In the genomic region with DNA sequence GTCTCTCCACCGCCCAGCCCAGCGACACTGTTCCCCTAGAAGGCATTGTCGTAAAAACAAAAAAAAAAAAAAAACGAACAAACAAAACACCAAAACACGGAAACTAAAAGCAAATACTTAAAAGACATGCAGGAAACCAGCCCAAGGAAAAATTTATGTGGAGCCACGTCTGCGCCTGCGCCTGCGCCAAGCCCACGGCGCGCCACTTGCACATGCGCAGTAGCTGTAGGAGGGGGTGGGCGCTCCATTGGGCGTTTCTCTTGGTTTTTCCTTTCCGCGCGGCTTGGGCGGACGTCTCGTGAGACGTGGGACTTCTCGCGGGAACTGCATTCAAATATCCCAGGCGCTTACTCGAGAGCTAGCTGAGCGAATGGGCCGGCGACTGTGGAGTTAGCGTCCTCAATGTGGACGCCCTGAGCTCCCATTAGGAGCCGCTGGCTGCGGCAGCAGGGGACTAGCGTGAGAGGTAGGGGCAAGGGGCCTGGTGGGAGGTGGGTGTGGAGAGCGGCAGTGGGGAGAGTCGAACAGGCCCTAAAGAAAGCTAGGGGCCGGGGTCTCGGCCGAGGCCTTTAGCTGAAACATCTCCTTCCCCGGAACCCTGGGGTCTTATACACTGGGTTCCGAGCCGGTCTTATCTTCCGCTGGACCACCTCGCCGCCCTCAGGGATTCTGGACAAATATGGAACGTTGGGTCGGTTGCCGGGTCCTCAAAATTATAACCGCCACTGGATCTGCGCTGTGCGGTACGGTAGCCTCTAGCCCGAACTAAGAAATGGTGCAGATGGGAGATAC, we compare ENCODE assay signal across 8 cellular contexts. TPM values are rescaled to one million over a fixed set of nuclear protein-coding genes. Genes with fewer than 3 reads are reported as not detected.
DNase-seq lines count a peak whose midpoint lies in the region; ATAC-seq and TF ChIP-seq lines count a peak whose summit lies in the region.

A gene with protein sequence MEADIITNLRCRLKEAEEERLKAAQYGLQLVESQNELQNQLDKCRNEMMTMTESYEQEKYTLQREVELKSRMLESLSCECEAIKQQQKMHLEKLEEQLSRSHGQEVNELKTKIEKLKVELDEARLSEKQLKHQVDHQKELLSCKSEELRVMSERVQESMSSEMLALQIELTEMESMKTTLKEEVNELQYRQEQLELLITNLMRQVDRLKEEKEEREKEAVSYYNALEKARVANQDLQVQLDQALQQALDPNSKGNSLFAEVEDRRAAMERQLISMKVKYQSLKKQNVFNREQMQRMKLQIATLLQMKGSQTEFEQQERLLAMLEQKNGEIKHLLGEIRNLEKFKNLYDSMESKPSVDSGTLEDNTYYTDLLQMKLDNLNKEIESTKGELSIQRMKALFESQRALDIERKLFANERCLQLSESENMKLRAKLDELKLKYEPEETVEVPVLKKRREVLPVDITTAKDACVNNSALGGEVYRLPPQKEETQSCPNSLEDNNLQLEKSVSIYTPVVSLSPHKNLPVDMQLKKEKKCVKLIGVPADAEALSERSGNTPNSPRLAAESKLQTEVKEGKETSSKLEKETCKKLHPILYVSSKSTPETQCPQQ (plus strand): TSS at position 350 of the 792 bp plus-strand sequence. CDS start 4,644 bp downstream, outside the sequence.

- H3K36me3 Mint-ChIP-seq in activated CD4-positive, alpha-beta T cell treated with anti-CD3 and anti-CD28 coated beads, Interleukin-2, amount 10 ng/mL, durations not matched to agents 24 days and 14 days (ENCODE audit: low read depth) = peaks cover 6% of the 10 kb centered on the region

- H3K4me3 ChIP-seq in BJ (ENCODE audit: low read depth, low read length) = peak within 1 kb of the TSS; percentile 86
- H3K4me3 ChIP-seq in coronary artery = peak within 1 kb of the TSS; percentile 72

- H3K27ac ChIP-seq in coronary artery = peak within 1 kb of the TSS; percentile 72

- DNase-seq in BJ (ENCODE audit: low read depth) = peak; percentile 75
- peak; percentile 85 for DNase-seq in NCI-H526 treated with DMSO at 0.1 percent for 48 hours (lab: John Stamatoyannopoulos, UW)
- peak; percentile 98 for DNase-seq in activated CD4-positive, alpha-beta T cell treated with anti-CD3 and anti-CD28 coated beads, Interleukin-2, amount 10 ng/mL, durations not matched to agents 24 days and 14 days
- DNase-seq in coronary artery (ENCODE audit: low spot score) = peak; percentile 96
- DNase-seq in left colon = peak; percentile 95 to 97
- DNase-seq in stimulated activated CD4-positive, alpha-beta T cell treated with anti-CD3 and anti-CD28 coated beads, Interleukin-1b, Interleukin-23, amount 100 ng/mL, for 48 hours = peak; percentile 95

- H3K27me3 Mint-ChIP-seq in activated CD4-positive, alpha-beta T cell treated with anti-CD3 and anti-CD28 coated beads, Interleukin-2, amount 10 ng/mL, durations not matched to agents 24 days and 14 days = peaks cover 13% of the 10 kb centered on the region

- H3K36me3 ChIP-seq in BJ (ENCODE audit: control insufficient read depth, insufficient read depth, low read length) = no peaks in the 10 kb centered on the region

- CTCF ChIA-PET in BJ (lab: Yijun Ruan, JAX) = interaction anchor here (1.1 to 3.3 kb wide), 3 partner anchors 11 to 397 kb away, joined by 4 to 14 read pairs (median 5); a partner anchor contains a TSS

- peak within 1 kb of the TSS; percentile 99 for H3K4me3 Mint-ChIP-seq in activated CD4-positive, alpha-beta T cell treated with anti-CD3 and anti-CD28 coated beads, Interleukin-2, amount 10 ng/mL, durations not matched to agents 24 days and 14 days

- H3K9me3 Mint-ChIP-seq in activated CD4-positive, alpha-beta T cell treated with anti-CD3 and anti-CD28 coated beads, Interleukin-2, amount 10 ng/mL, durations not matched to agents 24 days and 14 days = no peaks in the 10 kb centered on the region

- intact Hi-C loops in activated CD4-positive, alpha-beta T cell treated with anti-CD3 and anti-CD28 coated beads, Interleukin-2, amount 10 ng/mL, durations not matched to agents 24 days and 14 days (cut with micrococcal nuclease) = loop anchor here (1.0 to 5.0 kb wide), 6 partner anchors 54 to 1804 kb away; a partner anchor contains a TSS
- intact Hi-C loops in left colon (cut with DNase I, micrococcal nuclease) = loop anchor here in 1 of 2 donors (5.0 kb wide), 1 partner anchor 901 kb away; no protein-coding TSS in a partner anchor

- TF ChIP-seq CTCF in BJ (IDR thresholded peaks at IDR 0.05; ENCODE audit: insufficient read depth, low read depth, low read length) (no peak), coronary artery (IDR thresholded peaks at IDR 0.05) (no peak)

- peak; percentile 96 for ATAC-seq in GM19324 (IDR thresholded peaks at IDR 0.05; ENCODE audit: low FRiP score, unreplicated experiment)
- peak; percentile 82 for ATAC-seq in HG03469 (IDR thresholded peaks at IDR 0.05; ENCODE audit: unreplicated experiment)
- peak; percentile 98 for ATAC-seq in left colon

- H3K4me1 Mint-ChIP-seq in activated CD4-positive, alpha-beta T cell treated with anti-CD3 and anti-CD28 coated beads, Interleukin-2, amount 10 ng/mL, durations not matched to agents 24 days and 14 days = peaks cover 41% of the 10 kb centered on the region

- H3K27me3 ChIP-seq in BJ (ENCODE audit: control insufficient read depth, insufficient read depth, low read length) = no peaks in the 10 kb centered on the region

- peak within 1 kb of the TSS; percentile 97 for H3K27ac Mint-ChIP-seq in activated CD4-positive, alpha-beta T cell treated with anti-CD3 and anti-CD28 coated beads, Interleukin-2, amount 10 ng/mL, durations not matched to agents 24 days and 14 days

- POLR2A ChIA-PET in BJ (lab: Charles Lee) = interaction anchor here (0.7 kb wide), 2 partner anchors 531 to 788 kb away, joined by 8 to 10 read pairs; no protein-coding TSS in a partner anchor

RNA-seq across cellular contexts. Expression of the gene that starts here (rescaled TPM):
- polyA plus RNA-seq in BJ (2011; rRNA removed) = 35.4 and 39.2 TPM in 2 replicates
- polyA minus RNA-seq in BJ (2011; rRNA and poly(A)+ RNA removed) = 8.2 and 8.7 TPM in 2 replicates
- 36.9 and 38.5 TPM in 2 replicates for total RNA-seq in activated CD4-positive, alpha-beta T cell treated with anti-CD3 and anti-CD28 coated beads, Interleukin-2, amount 10 ng/mL, durations not matched to agents 24 days and 14 days
- total RNA-seq in left colon = 1 to 10 TPM; 3.8 to 7.1 TPM

Comparison
In these comparisons a context has a peak if more than half of its experiments do, and no peak if none do; other contexts are left out.
1. Peak in every context shown above with its lines: DNase-seq, ATAC-seq, H3K4me3 ChIP-seq and H3K27ac ChIP-seq.